ENCODE assay signal across 14 cellular contexts in genomic region chr17:8632087-8632486, GRCh38. TPM values are rescaled to one million over a fixed set of nuclear protein-coding genes. Genes with fewer than 3 reads are reported as not detected.
DNase-seq lines count a peak whose midpoint lies in the region; ATAC-seq, FAIRE-seq and TF ChIP-seq lines count a peak whose summit lies in the region.
"Had no signal": no experiment of that assay in that cellular context is flagged by ENCODE, and none has a peak within 500 bp of the region (broad histone marks: within the 10 kb centered on the region; RNA-seq: fewer than 3 reads in every experiment).

No MANE protein-coding gene starts in this region.

- peak overlapping the region; percentile 96 for H3K4me2 ChIP-seq in HepG2 (ENCODE audit: low read depth, low read length)

- H3K79me2 ChIP-seq in HepG2 (ENCODE audit: insufficient read depth, low read length), result peaks cover 31% of the 10 kb centered on the region

- H3K9me3 Mint-ChIP-seq in activated naive CD4-positive, alpha-beta T cell treated with anti-CD3 and anti-CD28 coated beads for 36 hours, result no peaks in the 10 kb centered on the region
- H3K9me3 Mint-ChIP-seq: activated B cell treated with CpG ODN at 0.5 μM for 24 hours; activated T-cell treated with anti-CD3 and anti-CD28 coated beads, Interleukin-2, amount 50 U/mL, for 72 hours had no signal

- TF ChIP-seq EP300 in HepG2 (IDR thresholded peaks at IDR 0.05; ENCODE audit: low read depth in 2 of 2, low read length in 2 of 2) (0 out of 4 replicates have a peak, but pooled peaks of 1 of the 2 experiments have one; percentile 16), HepG2 (CRISPR knock-in tag; IDR thresholded peaks at IDR 0.05; ENCODE audit: borderline replicate concordance) (no peak)

- H2AFZ ChIP-seq in HepG2 (ENCODE audit: low read length), result no peak overlapping the region

- H3K36me3 Mint-ChIP-seq in activated naive CD4-positive, alpha-beta T cell treated with anti-CD3 and anti-CD28 coated beads for 36 hours (ENCODE audit: low read depth), result peaks cover 1% of the 10 kb centered on the region

- no peak for ATAC-seq in HepG2
- no peak for ATAC-seq in HG02981 (IDR thresholded peaks at IDR 0.05; ENCODE audit: unreplicated experiment)

- in situ Hi-C loops in HepG2 (cut with HindIII; ENCODE audit: extremely low pct_ligation_motif_present, low pct_unique_long_range_greater_than_20kb), result no loop called here

- POLR2A ChIA-PET in HepG2 (lab: Yijun Ruan, JAX), result interaction anchor here (2.3 kb wide), 1 partner anchor 18 kb away, joined by 17 read pairs; no protein-coding TSS in a partner anchor

- peaks cover 2% of the 10 kb centered on the region for H3K9me3 ChIP-seq in WERI-Rb-1 (ENCODE audit: severe bottlenecking)
- H3K9me3 ChIP-seq in HepG2 (ENCODE audit: low read length), result no peaks in the 10 kb centered on the region
- no peaks in the 10 kb centered on the region for H3K9me3 ChIP-seq in tibial artery
- H3K9me3 ChIP-seq: heart right ventricle, ovary had no signal

- TF ChIP-seq RAD21 in HepG2 (CRISPR knock-in tag; IDR thresholded peaks at IDR 0.05), result no peak

- H3K36me3 ChIP-seq in WERI-Rb-1, result peaks cover 5% of the 10 kb centered on the region; the same call in 1 of the 2 replicates
- H3K36me3 ChIP-seq in HepG2 (replicated peaks in 1 of 2; ENCODE audit: control insufficient read depth in 1 of 2, insufficient read depth in 2 of 2, low read length in 2 of 2), result no peaks in the 10 kb centered on the region
- H3K36me3 ChIP-seq in tibial artery, result no peaks in the 10 kb centered on the region
- H3K36me3 ChIP-seq: heart right ventricle, ovary had no signal

- H3K4me3 Mint-ChIP-seq in activated naive CD4-positive, alpha-beta T cell treated with anti-CD3 and anti-CD28 coated beads for 36 hours, result peak overlapping the region; percentile 10

- no peak for TF ChIP-seq CTCF in WERI-Rb-1 (IDR thresholded peaks at IDR 0.05; ENCODE audit: low read depth, low read length)
- no peak for TF ChIP-seq CTCF in HepG2 (CRISPR knock-in tag; IDR thresholded peaks at IDR 0.05)
- no peak for TF ChIP-seq CTCF in tibial artery (IDR thresholded peaks at IDR 0.05)

- CTCF ChIA-PET in activated naive CD4-positive, alpha-beta T cell treated with anti-CD3 and anti-CD28 coated beads for 36 hours (lab: Charles Lee), result no interaction called here
- CTCF ChIA-PET in HepG2 (lab: Yijun Ruan, JAX; ENCODE audit: low intra/inter-chr PET ratio, low total read pairs), result no interaction called here

- DNase-seq in activated naive CD4-positive, alpha-beta T cell treated with anti-CD3 and anti-CD28 coated beads for 36 hours, result no peak
- no peak for DNase-seq in activated naive CD4-positive, alpha-beta T cell (lab: John Stamatoyannopoulos, UW)
- DNase-seq in WERI-Rb-1, result peak; percentile 38
- DNase-seq in HepG2 (ENCODE audit: low spot score), result peak; percentile 66
- no peak for DNase-seq in tibial artery
- no peak for DNase-seq in GM03348 (ENCODE audit: low spot score)
- DNase-seq in RPMI8226, result no peak
- DNase-seq: activated B cell treated with CpG ODN at 0.5 μM for 24 hours; activated T-cell treated with anti-CD3 and anti-CD28 coated beads, Interleukin-2, amount 50 U/mL, for 72 hours; heart right ventricle; NCI-H2029 treated with DMSO at 0.1 percent for 48 hours; stimulated activated CD4-positive, alpha-beta T cell treated with anti-CD3 and anti-CD28 coated beads, Interleukin-1b, Interleukin-23, amount 100 ng/mL, for 48 hours had no signal

- H3K4me1 ChIP-seq in HepG2 (ENCODE audit: insufficient read depth, low read length) (peaks cover 53% of the 10 kb centered on the region), tibial artery (peaks cover 0 to 22% (median 12%) of the 10 kb centered on the region in 4 donors)

- H3K27ac Mint-ChIP-seq in activated naive CD4-positive, alpha-beta T cell treated with anti-CD3 and anti-CD28 coated beads for 36 hours, result no peak overlapping the region
- H3K27ac Mint-ChIP-seq: activated B cell treated with CpG ODN at 0.5 μM for 24 hours; activated T-cell treated with anti-CD3 and anti-CD28 coated beads, Interleukin-2, amount 50 U/mL, for 72 hours had no signal

- no TSS peak for BruUV-seq in HepG2 (replicated peaks; lab: Mats Ljungman, UMichigan)

- peaks cover 38% of the 10 kb centered on the region for H3K27me3 Mint-ChIP-seq in activated naive CD4-positive, alpha-beta T cell treated with anti-CD3 and anti-CD28 coated beads for 36 hours (ENCODE audit: low read depth)

- H3K27ac ChIP-seq in WERI-Rb-1, result no peak overlapping the region; the same call in none of the 2 replicates
- peak overlapping the region; percentile 89 for H3K27ac ChIP-seq in HepG2 (ENCODE audit: extremely low read length, insufficient read depth, low read length)
- peak overlapping the region; percentile 97 to 98 for H3K27ac ChIP-seq in tibial artery

- peak overlapping the region; percentile 87 for H3K4me3 ChIP-seq in WERI-Rb-1 (ENCODE audit: low read depth, low read length)
- H3K4me3 ChIP-seq in HepG2 (replicated peaks in 1 of 3; ENCODE audit: insufficient read depth in 1 of 3, low read depth in 2 of 3, low read length in 3 of 3), result peak overlapping the region; percentile 71 to 99 (median 82); a peak in 5 of 6 replicates
- H3K4me3 ChIP-seq in tibial artery, result no peak overlapping the region

- intact Hi-C loops in activated naive CD4-positive, alpha-beta T cell treated with anti-CD3 and anti-CD28 coated beads for 36 hours (cut with micrococcal nuclease), result no loop called here
- intact Hi-C loops in HepG2 (cut with micrococcal nuclease; ENCODE audit: unreplicated experiment) (no loop called here), tibial artery (cut with DNase I; ENCODE audit: low total_unique reads) (no loop called here)

- peak overlapping the region; percentile 84; the same call in 1 of the 2 replicates for H3K9ac ChIP-seq in HepG2 (ENCODE audit: insufficient read depth, low read depth, low read length)

- H3K4me1 Mint-ChIP-seq in activated naive CD4-positive, alpha-beta T cell treated with anti-CD3 and anti-CD28 coated beads for 36 hours (ENCODE audit: low read depth), result peaks cover 4% of the 10 kb centered on the region

- 2% methylated on average over 3 of the region's 3 CpGs for WGBS in HepG2 (ENCODE audit: low lambda C conversion rate)

- peak; percentile 34 for FAIRE-seq in HepG2 (lab: Jason Lieb, UNC)

- H4K20me1 ChIP-seq in HepG2 (ENCODE audit: insufficient read depth, low read length), result peaks cover 11% of the 10 kb centered on the region

- no peak for TF ChIP-seq POLR2A in HepG2 (IDR thresholded peaks at IDR 0.05; ENCODE audit: insufficient read depth in 1 of 2, low read depth in 2 of 2, low read length in 2 of 2)

- H3K27me3 ChIP-seq in WERI-Rb-1 (ENCODE audit: insufficient read depth, low read depth, severe bottlenecking) (no peaks in the 10 kb centered on the region), HepG2 (ENCODE audit: control insufficient read depth in 1 of 2, insufficient read depth in 2 of 2, low read length in 2 of 2) (no peaks in the 10 kb centered on the region), tibial artery (no peaks in the 10 kb centered on the region)
- H3K27me3 ChIP-seq: ovary had no signal

TF ChIP-seq in HepG2, 621 proteins besides CTCF, POLR2A, EP300 and RAD21 (continues in another document):
- no peak for TF ChIP-seq ESRRA (CRISPR knock-in tag; IDR thresholded peaks at IDR 0.05; ENCODE audit: low read depth)
- no peak for TF ChIP-seq TIGD3 (CRISPR knock-in tag; IDR thresholded peaks at IDR 0.05; ENCODE audit: borderline replicate concordance)
- TF ChIP-seq HMG20A (CRISPR knock-in tag; IDR thresholded peaks at IDR 0.05; ENCODE audit: borderline replicate concordance), result 0 out of 2 replicates have a peak, but pooled peaks have one; percentile 15
- no peak for TF ChIP-seq TCF7L2 (IDR thresholded peaks at IDR 0.05; ENCODE audit: low read depth, low read length)
- no peak for TF ChIP-seq ZNF547 (CRISPR knock-in tag; IDR thresholded peaks at IDR 0.05)
- no peak for TF ChIP-seq DPF2 (CRISPR knock-in tag; IDR thresholded peaks at IDR 0.05; ENCODE audit: borderline replicate concordance, low read depth)
- TF ChIP-seq NCOR1 (IDR thresholded peaks at IDR 0.05; ENCODE audit: borderline replicate concordance, low read length), result no peak
- no peak for TF ChIP-seq ZNF235 (CRISPR knock-in tag; IDR thresholded peaks at IDR 0.05; ENCODE audit: borderline replicate concordance)

RNA-seq across cellular contexts. Expression of gene MYH10, which starts 1.6 kb away (rescaled TPM):
- 10 to 100 TPM; 13.1 to 13.4 TPM for total RNA-seq in activated naive CD4-positive, alpha-beta T cell treated with anti-CD3 and anti-CD28 coated beads for 36 hours
- total RNA-seq in HepG2 (2016; rRNA removed; fragmentation: Illumina TruSeq; extraction: Trizol), result 68.6 and 122 TPM in 2 replicates
- 7.0 and 7.2 TPM in 2 replicates for total RNA-seq in HepG2 (2016; cell fraction: cytosol; rRNA removed; fragmentation: Illumina TruSeq; extraction: Trizol; ENCODE audit: low read depth)
- total RNA-seq in HepG2 (2016; cell fraction: insoluble cytoplasmic fraction; rRNA removed; fragmentation: Illumina TruSeq; extraction: Trizol), result 66.9 and 98.1 TPM in 2 replicates
- total RNA-seq in HepG2 (2016; cell fraction: membrane; rRNA removed; fragmentation: Illumina TruSeq; extraction: Trizol), result 17.3 and 21.2 TPM in 2 replicates
- 84.1 and 90.0 TPM in 2 replicates for total RNA-seq in HepG2 (2016; cell fraction: nucleus; rRNA removed; fragmentation: Illumina TruSeq; extraction: Trizol)
- polyA plus RNA-seq in HepG2 (2011; rRNA removed), result 43.4 and 44.1 TPM in 2 replicates
- 31.4 and 44.1 TPM in 2 replicates for polyA plus RNA-seq in HepG2 (2011; cell fraction: cytosol; rRNA removed)
- 74.1 and 125 TPM in 2 replicates for polyA plus RNA-seq in HepG2 (2011; cell fraction: nucleus; rRNA removed)
- polyA plus RNA-seq in HepG2 (2012), result 35.7 and 50.5 TPM in 2 replicates
- 1.5 and 1.7 TPM in 2 replicates for polyA plus RNA-seq in HepG2 (2016; cell fraction: cytosol; fragmentation: Illumina TruSeq; extraction: Trizol; ENCODE audit: low read depth)
- 46.3 and 57.7 TPM in 2 replicates for polyA plus RNA-seq in HepG2 (2016; cell fraction: insoluble cytoplasmic fraction; fragmentation: Illumina TruSeq; extraction: Trizol; ENCODE audit: low read depth)
- 3.8 and 4.4 TPM in 2 replicates for polyA plus RNA-seq in HepG2 (2016; cell fraction: membrane; fragmentation: Illumina TruSeq; extraction: Trizol; ENCODE audit: low read depth)
- 88.3 and 89.7 TPM in 2 replicates for polyA plus RNA-seq in HepG2 (2016; cell fraction: nucleus; fragmentation: Illumina TruSeq; extraction: Trizol; ENCODE audit: insufficient read depth, low read depth)
- polyA minus RNA-seq in HepG2 (2011; rRNA and poly(A)+ RNA removed; ENCODE audit: low replicate concordance), result 8.2 and 85.8 TPM in 2 replicates
- 60.2 and 68.5 TPM in 2 replicates for polyA minus RNA-seq in HepG2 (2011; cell fraction: cytosol; rRNA and poly(A)+ RNA removed)
- 127 and 140 TPM in 2 replicates for polyA minus RNA-seq in HepG2 (2011; cell fraction: nucleus; rRNA and poly(A)+ RNA removed)

Comparison
In these comparisons a context has a peak if more than half of its experiments do, and no peak if none do; other contexts are left out.
1. DNase-seq: peak in WERI-Rb-1 (single experiment) and HepG2 (single experiment); none in activated naive CD4-positive, alpha-beta T cell treated with anti-CD3 and anti-CD28 coated beads for 36 hours (single experiment), activated naive CD4-positive, alpha-beta T cell (0 of 4), tibial artery (0 of 2), GM03348 (single experiment) and RPMI8226 (single experiment).
2. H3K4me3 ChIP-seq: peak in WERI-Rb-1 (single experiment) and HepG2 (3 of 3); none in tibial artery (0 of 2).